ENCODE assay signal across 9 cellular contexts in the genomic region with DNA sequence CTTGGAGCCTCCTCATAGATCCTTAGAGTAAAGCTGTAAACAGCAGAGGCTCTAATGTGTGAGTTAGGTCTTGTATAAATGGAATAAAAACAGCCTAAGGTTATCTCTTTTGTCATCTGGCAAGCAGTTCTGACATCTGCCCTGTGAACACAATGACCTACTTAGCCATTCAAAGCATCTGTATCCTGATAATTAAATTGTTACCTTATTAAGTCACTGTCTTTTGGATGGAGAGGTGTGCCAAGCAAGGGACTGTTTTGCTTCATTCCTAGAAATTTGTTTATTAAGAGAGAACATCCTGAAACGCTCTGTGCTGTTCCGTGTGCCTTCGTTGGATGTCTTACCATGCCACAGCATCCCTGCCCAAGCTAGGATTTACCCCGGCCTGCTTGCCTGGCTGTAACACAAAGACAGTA. TPM values are rescaled to one million over a fixed set of nuclear protein-coding genes. Genes with fewer than 3 reads are reported as not detected.
A peak's percentile ranks its signal among the peaks of the same experiment; 100 is the strongest.
DNase-seq lines count a peak whose midpoint lies in the region; TF ChIP-seq lines count a peak whose summit lies in the region.
"Had no signal": no experiment of that assay in that cellular context is flagged by ENCODE, and none has a peak within 500 bp of the region (broad histone marks: within the 10 kb centered on the region; RNA-seq: fewer than 3 reads in every experiment).

No MANE protein-coding gene starts in this region.

- peak overlapping the region; percentile 88 for H3K4me2 ChIP-seq in parathyroid adenoma (ENCODE audit: low read length)

- H3K36me3 ChIP-seq in parathyroid adenoma (ENCODE audit: control insufficient read depth, insufficient read depth, low read length): no peaks in the 10 kb centered on the region

- H3K9me3 ChIP-seq in parathyroid adenoma (ENCODE audit: control insufficient read depth, low read length): no peaks in the 10 kb centered on the region

- H3K9ac ChIP-seq in parathyroid adenoma: no peak overlapping the region

- peak overlapping the region in 58 of 59 donors; percentile 49 to 90 (median 78) for H3K4me3 ChIP-seq in dorsolateral prefrontal cortex
- peak overlapping the region; percentile 60 for H3K4me3 ChIP-seq in parathyroid adenoma (ENCODE audit: low read depth, low read length)

- TF ChIP-seq CTCF in dorsolateral prefrontal cortex (IDR thresholded peaks at IDR 0.05 in 54 of 56, conservative IDR thresholded peaks at IDR 0.05 in 2 of 56; ENCODE audit: low read depth in 1 of 56, partially characterized antibody in 56 of 56): no peak
- TF ChIP-seq CTCF in parathyroid adenoma (IDR thresholded peaks at IDR 0.05): no peak

- intact Hi-C loops in dorsolateral prefrontal cortex (cut with DNase I): loop anchor here (10.0 kb wide), 3 partner anchors 410 to 600 kb away; partner anchors contain the start of gene MED7 (in 1 of the 2)

- peak; percentile 26 for DNase-seq in D341Med (ENCODE audit: low spot score)
- DNase-seq in NCI-H524 (lab: John Stamatoyannopoulos, UW): peak; percentile 48 to 89
- DNase-seq in dorsolateral prefrontal cortex: peak in 1 of 10 donors; percentile 14
- no peak for DNase-seq in AG08396 (ENCODE audit: low spot score)
- no peak for DNase-seq in hepatic stellate cell (ENCODE audit: low spot score)
- no peak for DNase-seq in dedifferentiated amniotic fluid mesenchymal stem cell (ENCODE audit: extremely low spot score)
- DNase-seq in NCI-H2107 treated with DMSO at 0.1 percent for 48 hours (lab: John Stamatoyannopoulos, UW; ENCODE audit: unreplicated experiment): no peak
- DNase-seq: NCI-H345 had no signal

- peak overlapping the region in 41 of 59 donors; percentile 12 to 87 (median 68) for H3K27ac ChIP-seq in dorsolateral prefrontal cortex
- no peak overlapping the region for H3K27ac ChIP-seq in parathyroid adenoma

- H3K79me2 ChIP-seq in parathyroid adenoma: no peaks in the 10 kb centered on the region

- H2AFZ ChIP-seq in parathyroid adenoma: peak overlapping the region; percentile 95

- H3K27me3 ChIP-seq in dorsolateral prefrontal cortex (no peaks in the 10 kb centered on the region), parathyroid adenoma (ENCODE audit: control insufficient read depth, insufficient read depth, low read length) (no peaks in the 10 kb centered on the region)

- H3K4me1 ChIP-seq in parathyroid adenoma: peaks cover 9% of the 10 kb centered on the region

RNA-seq across cellular contexts. Expression of gene LSM11, which starts 1.5 kb away (rescaled TPM):
- 10 to 100 TPM in 115 of 120 experiments, 1 to 10 TPM in 5; 6.5 to 28.4 (median 16.7) TPM for total RNA-seq in dorsolateral prefrontal cortex

RNA-seq across cellular contexts. Expression of gene THG1L, which starts 13.8 kb away (rescaled TPM):
- total RNA-seq in dorsolateral prefrontal cortex: 1 to 10 TPM; 2.4 to 8.6 (median 5.0) TPM

Comparison
In these comparisons a context has a peak if more than half of its experiments do, and no peak if none do; other contexts are left out.
1. DNase-seq: peak in D341Med (single experiment) and NCI-H524 (2 of 2); none in AG08396 (single experiment), hepatic stellate cell (single experiment), dedifferentiated amniotic fluid mesenchymal stem cell (single experiment) and NCI-H2107 treated with DMSO at 0.1 percent for 48 hours (single experiment).